Comparison of ENCODE assay signal across 27 cellular contexts in the genomic region with DNA sequence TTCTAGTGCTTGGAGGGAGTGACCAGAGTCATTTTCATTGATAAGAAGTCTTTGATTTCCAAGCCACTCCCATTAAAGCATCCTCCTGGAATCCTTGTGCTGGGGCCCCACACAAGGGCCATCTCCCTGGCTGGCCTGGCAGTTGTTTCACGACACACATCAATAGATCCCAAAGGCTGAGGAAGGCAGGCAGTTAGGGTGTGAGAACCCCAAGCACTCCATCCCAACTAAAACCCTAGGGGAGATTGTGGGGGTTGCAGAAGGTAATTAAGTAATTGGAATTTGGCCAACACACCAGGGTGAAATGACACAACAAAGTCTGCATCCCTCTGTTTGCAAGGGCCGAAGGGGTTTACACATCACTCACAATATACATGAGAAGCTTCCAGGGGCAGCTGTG.
"Had no signal": no experiment of that assay in that cellular context is flagged by ENCODE, and none has a peak within 500 bp of the region (broad histone marks: within the 10 kb centered on the region; RNA-seq: fewer than 3 reads in every experiment).

No MANE protein-coding gene starts in this region.

- H3K9me3 Mint-ChIP-seq: neural crest cell had no signal

- FAIRE-seq: kidney had no signal

- H3K27me3 Mint-ChIP-seq: memory B cell; naive B cell; natural killer cell treated with Interleukin-12 subunit alpha and Interleukin-12 subunit beta and Interleukin-15 and Interleukin-18, amount 100 ng/mL, for 72 hours; stimulated activated naive CD8-positive, alpha-beta T cell treated with anti-CD3 and anti-CD28 coated beads, Interleukin-15, amount 100 ng/mL, for 72 hours had no signal

- H3K36me3 Mint-ChIP-seq: memory B cell; mesothelial cell of epicardium; naive B cell; natural killer cell treated with Interleukin-12 subunit alpha and Interleukin-12 subunit beta and Interleukin-15 and Interleukin-18, amount 100 ng/mL, for 72 hours had no signal

- H3K36me3 ChIP-seq: gastrocnemius medialis, prostate gland, right atrium auricular region, suprapubic skin, transverse colon, upper lobe of right lung, uterus had no signal

- H3K4me3 ChIP-seq: dorsolateral prefrontal cortex, gastrocnemius medialis, lung, mucosa of descending colon, prostate gland, right atrium auricular region, smooth muscle cell, suprapubic skin, transverse colon, upper lobe of right lung, uterus had no signal

- H3K4me1 ChIP-seq: gastrocnemius medialis, prostate gland, right atrium auricular region, suprapubic skin, transverse colon, upper lobe of right lung, uterus had no signal

- H3K4me2 ChIP-seq: smooth muscle cell had no signal

- H3K27ac ChIP-seq: dorsolateral prefrontal cortex, gastrocnemius medialis, prostate gland, right atrium auricular region, suprapubic skin, transverse colon, upper lobe of right lung, uterus had no signal

- H3K27ac Mint-ChIP-seq: memory B cell; mesothelial cell of epicardium; natural killer cell treated with Interleukin-12 subunit alpha and Interleukin-12 subunit beta and Interleukin-15 and Interleukin-18, amount 100 ng/mL, for 72 hours; stimulated activated naive CD8-positive, alpha-beta T cell treated with anti-CD3 and anti-CD28 coated beads, Interleukin-15, amount 100 ng/mL, for 72 hours had no signal

- H3K4me1 Mint-ChIP-seq: memory B cell; naive B cell; neural crest cell; stimulated activated naive CD8-positive, alpha-beta T cell treated with anti-CD3 and anti-CD28 coated beads, Interleukin-15, amount 100 ng/mL, for 72 hours had no signal

- H3K9me3 ChIP-seq: gastrocnemius medialis, mucosa of descending colon, prostate gland, right atrium auricular region, suprapubic skin, transverse colon, upper lobe of right lung, uterus had no signal

- H3K4me3 Mint-ChIP-seq: memory B cell; mesothelial cell of epicardium; naive B cell; natural killer cell treated with Interleukin-12 subunit alpha and Interleukin-12 subunit beta and Interleukin-15 and Interleukin-18, amount 100 ng/mL, for 72 hours; neural crest cell; stimulated activated naive CD8-positive, alpha-beta T cell treated with anti-CD3 and anti-CD28 coated beads, Interleukin-15, amount 100 ng/mL, for 72 hours had no signal

- H3K27me3 ChIP-seq: gastrocnemius medialis, right atrium auricular region, suprapubic skin, transverse colon, upper lobe of right lung had no signal

- DNase-seq: dorsolateral prefrontal cortex; effector CD4-positive, alpha-beta T cell; foreskin fibroblast; gastrocnemius medialis; head of caudate nucleus; kidney; mucosa of descending colon; naive B cell; nucleus accumbens; stimulated activated CD4-positive, alpha-beta T cell treated with anti-CD3 and anti-CD28 coated beads, Interleukin-12 subunit alpha, Interleukin-12 subunit beta, amount 100 ng/mL, for 4 hours; stimulated activated CD4-positive, alpha-beta T cell treated with anti-CD3 and anti-CD28 coated beads, Interleukin-1b, Interleukin-23, amount 100 ng/mL, for 48 hours; stimulated activated CD4-positive, alpha-beta T cell treated with anti-CD3 and anti-CD28 coated beads, Interleukin-4, amount 100 ng/mL, for 1 hour; stimulated activated CD8-positive, alpha-beta memory T cell treated with anti-CD3 and anti-CD28 coated beads, Interleukin-4, amount 100 ng/mL, for 48 hours; stimulated activated naive CD4-positive, alpha-beta T cell; stimulated activated naive CD8-positive, alpha-beta T cell treated with anti-CD3 and anti-CD28 coated beads, Interleukin-15, amount 100 ng/mL, for 72 hours; transverse colon; upper lobe of right lung; uterus had no signal
